Comparison of ENCODE assay signal across 8 cellular contexts in the genomic region with DNA sequence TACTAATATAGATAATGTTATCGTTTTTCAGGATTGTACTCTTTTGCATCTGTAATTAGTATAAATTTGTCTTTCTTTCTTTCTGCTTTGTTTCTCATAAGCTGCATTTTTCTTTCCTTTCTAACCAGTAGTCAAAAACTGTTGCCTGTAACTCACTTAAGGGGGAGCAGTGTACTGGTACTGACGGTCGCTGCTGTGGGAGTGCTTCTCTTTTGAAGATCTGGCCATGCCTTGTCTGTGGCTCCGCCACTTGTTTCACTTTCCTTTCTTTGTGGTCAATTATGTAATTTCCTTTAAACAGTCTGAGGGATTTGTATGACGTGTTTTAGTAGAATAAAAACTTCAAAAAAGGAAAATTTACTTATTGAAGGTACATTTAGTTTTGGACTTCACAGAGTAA. TPM values are rescaled to one million over a fixed set of nuclear protein-coding genes. Genes with fewer than 3 reads are reported as not detected.
DNase-seq lines count a peak whose midpoint lies in the region; TF ChIP-seq lines count a peak whose summit lies in the region.

No MANE protein-coding gene starts in this region.

- H3K4me2 ChIP-seq in GM23248 (ENCODE audit: unreplicated experiment): peak overlapping the region; percentile 6

- H3K9ac ChIP-seq in GM23248: peak overlapping the region; percentile 35

- TF ChIP-seq POLR2A in tibial nerve (IDR thresholded peaks at IDR 0.05) (no peak), sigmoid colon (IDR thresholded peaks at IDR 0.05) (no peak)

- no peaks in the 10 kb centered on the region for H3K27me3 Mint-ChIP-seq in activated T-helper 1 cell treated with anti-CD3 and anti-CD28 coated beads, Interleukin-12 subunit alpha, Interleukin-12 subunit beta, Interleukin-2, Interleukin-4 antibody, amounts not matched to agents 30 ng/mL and 10 ng/mL and 1 ng/mL, durations not matched to agents 14 hours and 24 hours and 36 hours (ENCODE audit: insufficient read depth)

- H3K9me3 ChIP-seq in GM23248 (ENCODE audit: low read depth) (no peaks in the 10 kb centered on the region), tibial nerve (no peaks in the 10 kb centered on the region), sigmoid colon (no peaks in the 10 kb centered on the region)

- H3K36me3 Mint-ChIP-seq in activated T-helper 1 cell treated with anti-CD3 and anti-CD28 coated beads, Interleukin-12 subunit alpha, Interleukin-12 subunit beta, Interleukin-2, Interleukin-4 antibody, amounts not matched to agents 30 ng/mL and 10 ng/mL and 1 ng/mL, durations not matched to agents 14 hours and 24 hours and 36 hours (ENCODE audit: low read depth): peaks cover 76% of the 10 kb centered on the region

- peaks cover 30% of the 10 kb centered on the region for H3F3A ChIP-seq in GM23248 (ENCODE audit: insufficient read depth)

- H3K27me3 ChIP-seq in GM23248 (replicated peaks; ENCODE audit: insufficient read depth) (no peaks in the 10 kb centered on the region), tibial nerve (no peaks in the 10 kb centered on the region), sigmoid colon (no peaks in the 10 kb centered on the region)

- peaks cover 18% of the 10 kb centered on the region; the same call in 1 of the 2 replicates for H3K79me2 ChIP-seq in GM23248 (ENCODE audit: insufficient read depth)

- peak overlapping the region; percentile 5 for H3K4me3 Mint-ChIP-seq in activated T-helper 1 cell treated with anti-CD3 and anti-CD28 coated beads, Interleukin-12 subunit alpha, Interleukin-12 subunit beta, Interleukin-2, Interleukin-4 antibody, amounts not matched to agents 30 ng/mL and 10 ng/mL and 1 ng/mL, durations not matched to agents 14 hours and 24 hours and 36 hours

- WGBS in GM23248 (ENCODE audit: low coverage in 1 of 2, low lambda C conversion rate in 2 of 2, missing lambda C conversion rate in 2 of 2), 2 experiments: 27 to 33% methylated on average over 5 of the region's 5 CpGs
- 48 to 60% methylated on average over 5 of the region's 5 CpGs for WGBS in tibial nerve, 2 donors
- 39 to 75% methylated on average over 5 of the region's 5 CpGs for WGBS in sigmoid colon, 2 donors

- H3K9me3 Mint-ChIP-seq in activated T-helper 1 cell treated with anti-CD3 and anti-CD28 coated beads, Interleukin-12 subunit alpha, Interleukin-12 subunit beta, Interleukin-2, Interleukin-4 antibody, amounts not matched to agents 30 ng/mL and 10 ng/mL and 1 ng/mL, durations not matched to agents 14 hours and 24 hours and 36 hours: no peaks in the 10 kb centered on the region

- peak overlapping the region; percentile 26 for H2AFZ ChIP-seq in GM23248

- DNase-seq in GM10248 (ENCODE audit: extremely low spot score) (peak; percentile 69), GM23248 (peak; percentile 72), NOMO-1 (lab: John Stamatoyannopoulos, UW; ENCODE audit: unreplicated experiment in 2 of 2) (peak; percentile 78 to 94), lung microvascular endothelial cell (ENCODE audit: low read depth in 2 of 2) (peak; percentile 61 to 84), tibial nerve (ENCODE audit: low spot score in 2 of 2) (peak in 1 of 2 donors; percentile 16), sigmoid colon (no peak), mesenteric fat pad (ENCODE audit: low spot score) (no peak)
- DNase-seq in activated T-helper 1 cell treated with anti-CD3 and anti-CD28 coated beads, Interleukin-12 subunit alpha, Interleukin-12 subunit beta, Interleukin-2, Interleukin-4 antibody, amounts not matched to agents 30 ng/mL and 10 ng/mL and 1 ng/mL, durations not matched to agents 14 hours and 24 hours and 36 hours (ENCODE audit: low spot score): peak; percentile 73

- CTCF ChIA-PET in GM10248 (lab: Yijun Ruan, JAX): interaction anchor here (1.1 to 3.1 kb wide), 5 partner anchors 9 to 190 kb away, joined by 3 to 14 read pairs (median 4); no protein-coding TSS in a partner anchor

- no peaks in the 10 kb centered on the region for H3K9me2 ChIP-seq in GM23248 (ENCODE audit: insufficient read depth)

- H3K27ac ChIP-seq in GM23248 (peak overlapping the region; percentile 27), tibial nerve (peak overlapping the region in 3 of 4 donors; percentile 52 to 56 (median 53)), sigmoid colon (peak overlapping the region in 2 of 4 donors; percentile 4 to 15)

- peaks cover 59% of the 10 kb centered on the region for H3K4me1 Mint-ChIP-seq in activated T-helper 1 cell treated with anti-CD3 and anti-CD28 coated beads, Interleukin-12 subunit alpha, Interleukin-12 subunit beta, Interleukin-2, Interleukin-4 antibody, amounts not matched to agents 30 ng/mL and 10 ng/mL and 1 ng/mL, durations not matched to agents 14 hours and 24 hours and 36 hours (ENCODE audit: low read depth)

- peak; percentile 41 for TF ChIP-seq CTCF in GM10248 (IDR thresholded peaks at IDR 0.05; ENCODE audit: control extremely low read depth, extremely low read depth, low read depth, missing control alignments)
- no peak for TF ChIP-seq CTCF in tibial nerve (IDR thresholded peaks at IDR 0.05)
- no peak for TF ChIP-seq CTCF in sigmoid colon (IDR thresholded peaks at IDR 0.05)

- H3K4me3 ChIP-seq in GM23248: peak overlapping the region; percentile 10; the same call in 1 of the 2 replicates
- H3K4me3 ChIP-seq in tibial nerve: no peak overlapping the region
- no peak overlapping the region for H3K4me3 ChIP-seq in sigmoid colon

- no peaks in the 10 kb centered on the region for H4K20me1 ChIP-seq in GM23248 (ENCODE audit: insufficient read depth)

- in situ Hi-C loops in GM23248 (cut with MboI): no loop called here

- intact Hi-C loops in activated T-helper 1 cell treated with anti-CD3 and anti-CD28 coated beads, Interleukin-12 subunit alpha, Interleukin-12 subunit beta, Interleukin-2, Interleukin-4 antibody, amounts not matched to agents 30 ng/mL and 10 ng/mL and 1 ng/mL, durations not matched to agents 14 hours and 24 hours and 36 hours (cut with micrococcal nuclease): loop anchor here (1.0 to 10.0 kb wide), 6 partner anchors 58 to 1780 kb away; a partner anchor contains a TSS
- intact Hi-C loops in sigmoid colon (cut with DNase I): no loop called here

- POLR2A ChIA-PET in GM10248 (lab: Yijun Ruan, JAX): no interaction called here

- H3K4me1 ChIP-seq in GM23248 (ENCODE audit: insufficient read depth): peaks cover 8% of the 10 kb centered on the region
- peaks cover 0 to 4% (median 0%) of the 10 kb centered on the region in 4 donors for H3K4me1 ChIP-seq in tibial nerve
- H3K4me1 ChIP-seq in sigmoid colon: no peaks in the 10 kb centered on the region

- TF ChIP-seq EP300 in tibial nerve (IDR thresholded peaks at IDR 0.05): no peak
- no peak for TF ChIP-seq EP300 in sigmoid colon (IDR thresholded peaks at IDR 0.05)

- H3K27ac Mint-ChIP-seq in activated T-helper 1 cell treated with anti-CD3 and anti-CD28 coated beads, Interleukin-12 subunit alpha, Interleukin-12 subunit beta, Interleukin-2, Interleukin-4 antibody, amounts not matched to agents 30 ng/mL and 10 ng/mL and 1 ng/mL, durations not matched to agents 14 hours and 24 hours and 36 hours: peak overlapping the region; percentile 61

- H3K36me3 ChIP-seq in GM23248 (ENCODE audit: low read depth): peaks cover 96% of the 10 kb centered on the region
- peaks cover 7 to 94% (median 10%) of the 10 kb centered on the region in 3 donors for H3K36me3 ChIP-seq in tibial nerve
- peaks cover 29 to 99% (median 54%) of the 10 kb centered on the region in 4 donors for H3K36me3 ChIP-seq in sigmoid colon

RNA-seq across cellular contexts. Expression of a gene that starts 37.0 kb away (rescaled TPM):
- 28.2 and 35.8 TPM in 2 replicates for total RNA-seq in GM23248 (2014; rRNA removed; shearing (Covaris generic))
- polyA plus RNA-seq in GM23248 (2016; fragmentation: Nextera tagmentation; extraction: Ambion mirVana) (44.5 and 47.5 TPM in 2 replicates), sigmoid colon (10 to 100 TPM in 1 of 3 donors, 1 to 10 TPM in 2; 5.4 to 27.9 (median 5.8) TPM)
- total RNA-seq in activated T-helper 1 cell treated with anti-CD3 and anti-CD28 coated beads, Interleukin-12 subunit alpha, Interleukin-12 subunit beta, Interleukin-2, Interleukin-4 antibody, amounts not matched to agents 30 ng/mL and 10 ng/mL and 1 ng/mL, durations not matched to agents 14 hours and 24 hours and 36 hours: 42.7 and 42.8 TPM in 2 replicates
- total RNA-seq in lung microvascular endothelial cell (19.0 and 32.7 TPM in 2 replicates), tibial nerve (10 to 100 TPM; 30.4 to 91.5 (median 61.0) TPM), sigmoid colon (10 to 100 TPM; 27.4 to 36.4 (median 31.7) TPM), mesenteric fat pad (69.4 TPM)

RNA-seq across cellular contexts. Expression of a gene that starts 57.4 kb away (rescaled TPM):
- 61.6 and 66.4 TPM in 2 replicates for total RNA-seq in GM23248 (2014; rRNA removed; shearing (Covaris generic))
- polyA plus RNA-seq in GM23248 (2016; fragmentation: Nextera tagmentation; extraction: Ambion mirVana) (63.0 and 63.6 TPM in 2 replicates), sigmoid colon (10 to 100 TPM; 34.9 to 48.6 (median 48.3) TPM)
- total RNA-seq in activated T-helper 1 cell treated with anti-CD3 and anti-CD28 coated beads, Interleukin-12 subunit alpha, Interleukin-12 subunit beta, Interleukin-2, Interleukin-4 antibody, amounts not matched to agents 30 ng/mL and 10 ng/mL and 1 ng/mL, durations not matched to agents 14 hours and 24 hours and 36 hours: 36.3 and 37.5 TPM in 2 replicates
- total RNA-seq in lung microvascular endothelial cell (28.3 and 33.9 TPM in 2 replicates), tibial nerve (10 to 100 TPM; 67.8 to 90.2 (median 70.1) TPM), sigmoid colon (100 to 1,000 TPM in 1 of 4 donors, 10 to 100 TPM in 3; 71.5 to 104 (median 88.2) TPM), mesenteric fat pad (109 TPM)

RNA-seq across cellular contexts. Expression of a gene that starts 57.5 kb away (rescaled TPM):
- total RNA-seq in GM23248 (2014; rRNA removed; shearing (Covaris generic)): 97.7 and 108 TPM in 2 replicates
- polyA plus RNA-seq in GM23248 (2016; fragmentation: Nextera tagmentation; extraction: Ambion mirVana) (75.7 and 77.2 TPM in 2 replicates), sigmoid colon (10 to 100 TPM; 22.0 to 27.7 (median 22.2) TPM)
- total RNA-seq in activated T-helper 1 cell treated with anti-CD3 and anti-CD28 coated beads, Interleukin-12 subunit alpha, Interleukin-12 subunit beta, Interleukin-2, Interleukin-4 antibody, amounts not matched to agents 30 ng/mL and 10 ng/mL and 1 ng/mL, durations not matched to agents 14 hours and 24 hours and 36 hours: 37.4 and 38.2 TPM in 2 replicates
- total RNA-seq in lung microvascular endothelial cell (27.0 and 34.5 TPM in 2 replicates), tibial nerve (10 to 100 TPM; 35.7 to 47.9 (median 41.4) TPM), sigmoid colon (10 to 100 TPM; 38.2 to 61.7 (median 49.0) TPM), mesenteric fat pad (34.5 TPM)

Comparison
In these comparisons a context has a peak if more than half of its experiments do, and no peak if none do; other contexts are left out.
1. DNase-seq: peak in GM10248 (single experiment), GM23248 (single experiment), NOMO-1 (2 of 2), activated T-helper 1 cell treated with anti-CD3 and anti-CD28 coated beads, Interleukin-12 subunit alpha, Interleukin-12 subunit beta, Interleukin-2, Interleukin-4 antibody, amounts not matched to agents 30 ng/mL and 10 ng/mL and 1 ng/mL, durations not matched to agents 14 hours and 24 hours and 36 hours (single experiment) and lung microvascular endothelial cell (2 of 2); none in sigmoid colon (single experiment) and mesenteric fat pad (single experiment).